In genomic region chr7:133099887-133100286, GRCh38 we compare ENCODE assay signal across 1 cellular context.
TF ChIP-seq lines count a peak whose summit lies in the region.

No MANE protein-coding gene starts in this region.

TF ChIP-seq in WTC11, 78 proteins besides CTCF, POLR2A, EP300 and RAD21 (continued from another document):
- TF ChIP-seq USF1 (CRISPR knock-in tag; IDR thresholded peaks at IDR 0.05), result no peak
- no peak for TF ChIP-seq NR1H2 (CRISPR knock-in tag; IDR thresholded peaks at IDR 0.05)
- TF ChIP-seq NR2C2 (CRISPR knock-in tag; IDR thresholded peaks at IDR 0.05), result no peak
- no peak for TF ChIP-seq KAT7 (CRISPR knock-in tag; IDR thresholded peaks at IDR 0.05; ENCODE audit: borderline replicate concordance)
- TF ChIP-seq ATF6 (CRISPR knock-in tag; IDR thresholded peaks at IDR 0.05), result no peak
- TF ChIP-seq AR (CRISPR knock-in tag; IDR thresholded peaks at IDR 0.05), result no peak
- TF ChIP-seq E2F1 (CRISPR knock-in tag; IDR thresholded peaks at IDR 0.05), result no peak
- TF ChIP-seq MYBL2 (CRISPR knock-in tag; IDR thresholded peaks at IDR 0.05), result no peak
TF ChIP-seq in WTC11: peak in this region for 0.
